1 cellular context compared by ENCODE assay signal in genomic region chr19:43934985-43935708, GRCh38.
TF ChIP-seq lines count a peak whose summit lies in the region.

Gene ZNF45, minus strand, starts transcription at chr19:43935282. Its CDS starts 13,097 bp downstream, at chr19:43922185.

TF ChIP-seq in HEK293, 187 proteins besides CTCF, POLR2A, EP300 and RAD21 (continued from another document and continues in another):
- peak; percentile 88 for TF ChIP-seq PATZ1 (tag by site-specific recombination; IDR thresholded peaks at IDR 0.05)
- TF ChIP-seq SALL2 (tag by site-specific recombination; IDR thresholded peaks at IDR 0.05; ENCODE audit: borderline replicate concordance) = no peak
- TF ChIP-seq KLF10 (tag by site-specific recombination; IDR thresholded peaks at IDR 0.05) = peak; percentile 89
- TF ChIP-seq, protein P1, sequence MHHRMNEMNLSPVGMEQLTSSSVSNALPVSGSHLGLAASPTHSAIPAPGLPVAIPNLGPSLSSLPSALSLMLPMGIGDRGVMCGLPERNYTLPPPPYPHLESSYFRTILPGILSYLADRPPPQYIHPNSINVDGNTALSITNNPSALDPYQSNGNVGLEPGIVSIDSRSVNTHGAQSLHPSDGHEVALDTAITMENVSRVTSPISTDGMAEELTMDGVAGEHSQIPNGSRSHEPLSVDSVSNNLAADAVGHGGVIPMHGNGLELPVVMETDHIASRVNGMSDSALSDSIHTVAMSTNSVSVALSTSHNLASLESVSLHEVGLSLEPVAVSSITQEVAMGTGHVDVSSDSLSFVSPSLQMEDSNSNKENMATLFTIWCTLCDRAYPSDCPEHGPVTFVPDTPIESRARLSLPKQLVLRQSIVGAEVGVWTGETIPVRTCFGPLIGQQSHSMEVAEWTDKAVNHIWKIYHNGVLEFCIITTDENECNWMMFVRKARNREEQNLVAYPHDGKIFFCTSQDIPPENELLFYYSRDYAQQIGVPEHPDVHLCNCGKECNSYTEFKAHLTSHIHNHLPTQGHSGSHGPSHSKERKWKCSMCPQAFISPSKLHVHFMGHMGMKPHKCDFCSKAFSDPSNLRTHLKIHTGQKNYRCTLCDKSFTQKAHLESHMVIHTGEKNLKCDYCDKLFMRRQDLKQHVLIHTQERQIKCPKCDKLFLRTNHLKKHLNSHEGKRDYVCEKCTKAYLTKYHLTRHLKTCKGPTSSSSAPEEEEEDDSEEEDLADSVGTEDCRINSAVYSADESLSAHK (tag by site-specific recombination; IDR thresholded peaks at IDR 0.05) = peak; percentile 5; the same call in 1 of the 2 replicates
- TF ChIP-seq ZNF664 (tag by site-specific recombination; IDR thresholded peaks at IDR 0.05) = peak; percentile 9; the same call in 1 of the 2 replicates
- TF ChIP-seq, protein P2, sequence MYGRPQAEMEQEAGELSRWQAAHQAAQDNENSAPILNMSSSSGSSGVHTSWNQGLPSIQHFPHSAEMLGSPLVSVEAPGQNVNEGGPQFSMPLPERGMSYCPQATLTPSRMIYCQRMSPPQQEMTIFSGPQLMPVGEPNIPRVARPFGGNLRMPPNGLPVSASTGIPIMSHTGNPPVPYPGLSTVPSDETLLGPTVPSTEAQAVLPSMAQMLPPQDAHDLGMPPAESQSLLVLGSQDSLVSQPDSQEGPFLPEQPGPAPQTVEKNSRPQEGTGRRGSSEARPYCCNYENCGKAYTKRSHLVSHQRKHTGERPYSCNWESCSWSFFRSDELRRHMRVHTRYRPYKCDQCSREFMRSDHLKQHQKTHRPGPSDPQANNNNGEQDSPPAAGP (tag by site-specific recombination; IDR thresholded peaks at IDR 0.05) = peak; percentile 85
- no peak for TF ChIP-seq ZNF239 (tag by site-specific recombination; IDR thresholded peaks at IDR 0.05)
- TF ChIP-seq, protein P3, sequence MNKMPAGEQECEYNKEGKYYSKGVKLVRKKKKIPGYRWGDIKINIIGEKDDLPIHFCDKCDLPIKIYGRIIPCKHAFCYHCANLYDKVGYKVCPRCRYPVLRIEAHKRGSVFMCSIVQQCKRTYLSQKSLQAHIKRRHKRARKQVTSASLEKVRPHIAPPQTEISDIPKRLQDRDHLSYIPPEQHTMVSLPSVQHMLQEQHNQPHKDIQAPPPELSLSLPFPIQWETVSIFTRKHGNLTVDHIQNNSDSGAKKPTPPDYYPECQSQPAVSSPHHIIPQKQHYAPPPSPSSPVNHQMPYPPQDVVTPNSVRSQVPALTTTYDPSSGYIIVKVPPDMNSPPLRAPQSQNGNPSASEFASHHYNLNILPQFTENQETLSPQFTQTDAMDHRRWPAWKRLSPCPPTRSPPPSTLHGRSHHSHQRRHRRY (tag by site-specific recombination; IDR thresholded peaks at IDR 0.05) = no peak
- peak; percentile 94 for TF ChIP-seq ZBTB17 (tag by site-specific recombination; IDR thresholded peaks at IDR 0.05)
- no peak for TF ChIP-seq ZNF112 (tag by site-specific recombination; IDR thresholded peaks at IDR 0.05)
- TF ChIP-seq, protein P4, sequence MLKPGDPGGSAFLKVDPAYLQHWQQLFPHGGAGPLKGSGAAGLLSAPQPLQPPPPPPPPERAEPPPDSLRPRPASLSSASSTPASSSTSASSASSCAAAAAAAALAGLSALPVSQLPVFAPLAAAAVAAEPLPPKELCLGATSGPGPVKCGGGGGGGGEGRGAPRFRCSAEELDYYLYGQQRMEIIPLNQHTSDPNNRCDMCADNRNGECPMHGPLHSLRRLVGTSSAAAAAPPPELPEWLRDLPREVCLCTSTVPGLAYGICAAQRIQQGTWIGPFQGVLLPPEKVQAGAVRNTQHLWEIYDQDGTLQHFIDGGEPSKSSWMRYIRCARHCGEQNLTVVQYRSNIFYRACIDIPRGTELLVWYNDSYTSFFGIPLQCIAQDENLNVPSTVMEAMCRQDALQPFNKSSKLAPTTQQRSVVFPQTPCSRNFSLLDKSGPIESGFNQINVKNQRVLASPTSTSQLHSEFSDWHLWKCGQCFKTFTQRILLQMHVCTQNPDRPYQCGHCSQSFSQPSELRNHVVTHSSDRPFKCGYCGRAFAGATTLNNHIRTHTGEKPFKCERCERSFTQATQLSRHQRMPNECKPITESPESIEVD (tag by site-specific recombination; IDR thresholded peaks at IDR 0.05) = 0 out of 2 replicates have a peak, but pooled peaks have one; percentile 13
- TF ChIP-seq HOXC10 (CRISPR knock-in tag; IDR thresholded peaks at IDR 0.05) = no peak
- TF ChIP-seq ZNF692 (tag by site-specific recombination; IDR thresholded peaks at IDR 0.05) = peak; percentile 90
- TF ChIP-seq ZNF221 (tag by site-specific recombination; IDR thresholded peaks at IDR 0.05; ENCODE audit: borderline replicate concordance) = no peak
- no peak for TF ChIP-seq ZNF202 (tag by site-specific recombination; IDR thresholded peaks at IDR 0.05; ENCODE audit: borderline replicate concordance)
- TF ChIP-seq, protein P5, sequence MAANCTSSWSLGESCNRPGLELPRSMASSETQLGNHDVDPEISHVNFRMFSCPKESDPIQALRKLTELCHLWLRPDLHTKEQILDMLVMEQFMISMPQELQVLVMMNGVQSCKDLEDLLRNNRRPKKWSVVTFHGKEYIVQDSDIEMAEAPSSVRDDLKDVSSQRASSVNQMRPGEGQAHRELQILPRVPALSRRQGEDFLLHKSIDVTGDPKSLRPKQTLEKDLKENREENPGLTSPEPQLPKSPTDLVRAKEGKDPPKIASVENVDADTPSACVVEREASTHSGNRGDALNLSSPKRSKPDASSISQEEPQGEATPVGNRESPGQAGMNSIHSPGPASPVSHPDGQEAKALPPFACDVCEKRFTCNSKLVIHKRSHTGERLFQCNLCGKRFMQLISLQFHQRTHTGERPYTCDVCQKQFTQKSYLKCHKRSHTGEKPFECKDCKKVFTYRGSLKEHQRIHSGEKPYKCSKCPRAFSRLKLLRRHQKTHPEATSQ (tag by site-specific recombination; IDR thresholded peaks at IDR 0.05) = 0 out of 2 replicates have a peak, but pooled peaks have one; percentile 45
- peak; percentile 41; the same call in 1 of the 2 replicates for TF ChIP-seq PRDM1 (tag by site-specific recombination; IDR thresholded peaks at IDR 0.05)
- peak; percentile 66; the same call in 1 of the 2 replicates for TF ChIP-seq ZNF394 (tag by site-specific recombination; IDR thresholded peaks at IDR 0.05; ENCODE audit: borderline replicate concordance)
- no peak; the same call in 1 of the 2 replicates for TF ChIP-seq GLI2 (tag by site-specific recombination; IDR thresholded peaks at IDR 0.05; ENCODE audit: borderline replicate concordance, low read depth)
- TF ChIP-seq ZNF214 (tag by site-specific recombination; IDR thresholded peaks at IDR 0.05; ENCODE audit: borderline replicate concordance) = no peak
- TF ChIP-seq ZFP37 (tag by site-specific recombination; IDR thresholded peaks at IDR 0.05) = peak; percentile 97; the same call in 1 of the 2 replicates
- TF ChIP-seq, protein P6, sequence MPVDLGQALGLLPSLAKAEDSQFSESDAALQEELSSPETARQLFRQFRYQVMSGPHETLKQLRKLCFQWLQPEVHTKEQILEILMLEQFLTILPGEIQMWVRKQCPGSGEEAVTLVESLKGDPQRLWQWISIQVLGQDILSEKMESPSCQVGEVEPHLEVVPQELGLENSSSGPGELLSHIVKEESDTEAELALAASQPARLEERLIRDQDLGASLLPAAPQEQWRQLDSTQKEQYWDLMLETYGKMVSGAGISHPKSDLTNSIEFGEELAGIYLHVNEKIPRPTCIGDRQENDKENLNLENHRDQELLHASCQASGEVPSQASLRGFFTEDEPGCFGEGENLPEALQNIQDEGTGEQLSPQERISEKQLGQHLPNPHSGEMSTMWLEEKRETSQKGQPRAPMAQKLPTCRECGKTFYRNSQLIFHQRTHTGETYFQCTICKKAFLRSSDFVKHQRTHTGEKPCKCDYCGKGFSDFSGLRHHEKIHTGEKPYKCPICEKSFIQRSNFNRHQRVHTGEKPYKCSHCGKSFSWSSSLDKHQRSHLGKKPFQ (tag by site-specific recombination; IDR thresholded peaks at IDR 0.05) = peak; percentile 10; the same call in 1 of the 2 replicates
- no peak for TF ChIP-seq ZNF404 (tag by site-specific recombination; IDR thresholded peaks at IDR 0.05)
- TF ChIP-seq, protein P7, sequence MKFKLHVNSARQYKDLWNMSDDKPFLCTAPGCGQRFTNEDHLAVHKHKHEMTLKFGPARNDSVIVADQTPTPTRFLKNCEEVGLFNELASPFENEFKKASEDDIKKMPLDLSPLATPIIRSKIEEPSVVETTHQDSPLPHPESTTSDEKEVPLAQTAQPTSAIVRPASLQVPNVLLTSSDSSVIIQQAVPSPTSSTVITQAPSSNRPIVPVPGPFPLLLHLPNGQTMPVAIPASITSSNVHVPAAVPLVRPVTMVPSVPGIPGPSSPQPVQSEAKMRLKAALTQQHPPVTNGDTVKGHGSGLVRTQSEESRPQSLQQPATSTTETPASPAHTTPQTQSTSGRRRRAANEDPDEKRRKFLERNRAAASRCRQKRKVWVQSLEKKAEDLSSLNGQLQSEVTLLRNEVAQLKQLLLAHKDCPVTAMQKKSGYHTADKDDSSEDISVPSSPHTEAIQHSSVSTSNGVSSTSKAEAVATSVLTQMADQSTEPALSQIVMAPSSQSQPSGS (tag by site-specific recombination; IDR thresholded peaks at IDR 0.05; ENCODE audit: low read depth) = no peak
- peak; percentile 83 for TF ChIP-seq GLIS1 (tag by site-specific recombination; IDR thresholded peaks at IDR 0.05)
- no peak for TF ChIP-seq ZNF473 (tag by site-specific recombination; IDR thresholded peaks at IDR 0.05)
- TF ChIP-seq, protein P8, sequence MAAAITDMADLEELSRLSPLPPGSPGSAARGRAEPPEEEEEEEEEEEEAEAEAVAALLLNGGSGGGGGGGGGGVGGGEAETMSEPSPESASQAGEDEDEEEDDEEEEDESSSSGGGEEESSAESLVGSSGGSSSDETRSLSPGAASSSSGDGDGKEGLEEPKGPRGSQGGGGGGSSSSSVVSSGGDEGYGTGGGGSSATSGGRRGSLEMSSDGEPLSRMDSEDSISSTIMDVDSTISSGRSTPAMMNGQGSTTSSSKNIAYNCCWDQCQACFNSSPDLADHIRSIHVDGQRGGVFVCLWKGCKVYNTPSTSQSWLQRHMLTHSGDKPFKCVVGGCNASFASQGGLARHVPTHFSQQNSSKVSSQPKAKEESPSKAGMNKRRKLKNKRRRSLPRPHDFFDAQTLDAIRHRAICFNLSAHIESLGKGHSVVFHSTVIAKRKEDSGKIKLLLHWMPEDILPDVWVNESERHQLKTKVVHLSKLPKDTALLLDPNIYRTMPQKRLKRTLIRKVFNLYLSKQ (tag by site-specific recombination; IDR thresholded peaks at IDR 0.05; ENCODE audit: borderline replicate concordance) = no peak
- TF ChIP-seq, protein P9, sequence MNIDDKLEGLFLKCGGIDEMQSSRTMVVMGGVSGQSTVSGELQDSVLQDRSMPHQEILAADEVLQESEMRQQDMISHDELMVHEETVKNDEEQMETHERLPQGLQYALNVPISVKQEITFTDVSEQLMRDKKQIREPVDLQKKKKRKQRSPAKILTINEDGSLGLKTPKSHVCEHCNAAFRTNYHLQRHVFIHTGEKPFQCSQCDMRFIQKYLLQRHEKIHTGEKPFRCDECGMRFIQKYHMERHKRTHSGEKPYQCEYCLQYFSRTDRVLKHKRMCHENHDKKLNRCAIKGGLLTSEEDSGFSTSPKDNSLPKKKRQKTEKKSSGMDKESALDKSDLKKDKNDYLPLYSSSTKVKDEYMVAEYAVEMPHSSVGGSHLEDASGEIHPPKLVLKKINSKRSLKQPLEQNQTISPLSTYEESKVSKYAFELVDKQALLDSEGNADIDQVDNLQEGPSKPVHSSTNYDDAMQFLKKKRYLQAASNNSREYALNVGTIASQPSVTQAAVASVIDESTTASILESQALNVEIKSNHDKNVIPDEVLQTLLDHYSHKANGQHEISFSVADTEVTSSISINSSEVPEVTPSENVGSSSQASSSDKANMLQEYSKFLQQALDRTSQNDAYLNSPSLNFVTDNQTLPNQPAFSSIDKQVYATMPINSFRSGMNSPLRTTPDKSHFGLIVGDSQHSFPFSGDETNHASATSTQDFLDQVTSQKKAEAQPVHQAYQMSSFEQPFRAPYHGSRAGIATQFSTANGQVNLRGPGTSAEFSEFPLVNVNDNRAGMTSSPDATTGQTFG (tag by site-specific recombination; IDR thresholded peaks at IDR 0.05; ENCODE audit: borderline replicate concordance) = no peak
- no peak for TF ChIP-seq ZNF211 (tag by site-specific recombination; IDR thresholded peaks at IDR 0.05; ENCODE audit: low read depth)
- TF ChIP-seq ZNF654 (tag by site-specific recombination; IDR thresholded peaks at IDR 0.05; ENCODE audit: low read depth) = no peak
- TF ChIP-seq BCL11B (tag by site-specific recombination; IDR thresholded peaks at IDR 0.05; ENCODE audit: low read depth) = peak; percentile 92
- peak; percentile 80 for TF ChIP-seq ZNF843 (tag by site-specific recombination; IDR thresholded peaks at IDR 0.05)
- TF ChIP-seq ZBTB26 (tag by site-specific recombination; optimal IDR thresholded peaks at IDR 0.05) = peak; percentile 60
- 0 out of 2 replicates have a peak, but pooled peaks have one; percentile 72 for TF ChIP-seq ZSCAN16 (tag by site-specific recombination; IDR thresholded peaks at IDR 0.05)
- peak; percentile 81 for TF ChIP-seq ZNF324 (tag by site-specific recombination; IDR thresholded peaks at IDR 0.05)
- TF ChIP-seq ZNF549 (tag by site-specific recombination; IDR thresholded peaks at IDR 0.05) = no peak
- 0 out of 2 replicates have a peak, but pooled peaks have one; percentile 63 for TF ChIP-seq ZNF10 (tag by site-specific recombination; IDR thresholded peaks at IDR 0.05)
- TF ChIP-seq ZFP3 (tag by site-specific recombination; IDR thresholded peaks at IDR 0.05; ENCODE audit: low read depth) = no peak
